In the genomic region with DNA sequence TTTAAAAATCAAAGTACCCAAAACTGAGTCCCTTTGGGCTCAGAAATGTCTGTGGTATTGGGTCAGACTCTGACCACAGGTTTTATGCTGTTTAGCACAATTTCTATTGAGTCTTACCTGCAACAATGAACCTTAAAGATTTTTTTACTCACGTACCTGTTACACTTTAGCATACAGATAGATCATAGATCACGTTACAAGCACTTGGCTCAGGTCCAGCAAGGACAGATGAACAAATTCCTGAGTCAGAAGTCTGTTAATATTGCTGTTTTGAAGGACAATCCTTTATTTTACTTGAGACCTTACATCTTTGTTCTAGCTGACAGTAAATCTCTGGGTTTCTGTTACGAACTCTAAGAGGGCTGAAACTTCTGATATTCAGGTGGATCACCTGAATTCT, we compare ENCODE assay signal across 1 cellular context.
TF ChIP-seq lines count a peak whose summit lies in the region.

No MANE protein-coding gene starts in this region.

TF ChIP-seq in WTC11, 78 proteins besides CTCF, POLR2A, EP300 and RAD21 (continued from another document):
- TF ChIP-seq, protein P1, sequence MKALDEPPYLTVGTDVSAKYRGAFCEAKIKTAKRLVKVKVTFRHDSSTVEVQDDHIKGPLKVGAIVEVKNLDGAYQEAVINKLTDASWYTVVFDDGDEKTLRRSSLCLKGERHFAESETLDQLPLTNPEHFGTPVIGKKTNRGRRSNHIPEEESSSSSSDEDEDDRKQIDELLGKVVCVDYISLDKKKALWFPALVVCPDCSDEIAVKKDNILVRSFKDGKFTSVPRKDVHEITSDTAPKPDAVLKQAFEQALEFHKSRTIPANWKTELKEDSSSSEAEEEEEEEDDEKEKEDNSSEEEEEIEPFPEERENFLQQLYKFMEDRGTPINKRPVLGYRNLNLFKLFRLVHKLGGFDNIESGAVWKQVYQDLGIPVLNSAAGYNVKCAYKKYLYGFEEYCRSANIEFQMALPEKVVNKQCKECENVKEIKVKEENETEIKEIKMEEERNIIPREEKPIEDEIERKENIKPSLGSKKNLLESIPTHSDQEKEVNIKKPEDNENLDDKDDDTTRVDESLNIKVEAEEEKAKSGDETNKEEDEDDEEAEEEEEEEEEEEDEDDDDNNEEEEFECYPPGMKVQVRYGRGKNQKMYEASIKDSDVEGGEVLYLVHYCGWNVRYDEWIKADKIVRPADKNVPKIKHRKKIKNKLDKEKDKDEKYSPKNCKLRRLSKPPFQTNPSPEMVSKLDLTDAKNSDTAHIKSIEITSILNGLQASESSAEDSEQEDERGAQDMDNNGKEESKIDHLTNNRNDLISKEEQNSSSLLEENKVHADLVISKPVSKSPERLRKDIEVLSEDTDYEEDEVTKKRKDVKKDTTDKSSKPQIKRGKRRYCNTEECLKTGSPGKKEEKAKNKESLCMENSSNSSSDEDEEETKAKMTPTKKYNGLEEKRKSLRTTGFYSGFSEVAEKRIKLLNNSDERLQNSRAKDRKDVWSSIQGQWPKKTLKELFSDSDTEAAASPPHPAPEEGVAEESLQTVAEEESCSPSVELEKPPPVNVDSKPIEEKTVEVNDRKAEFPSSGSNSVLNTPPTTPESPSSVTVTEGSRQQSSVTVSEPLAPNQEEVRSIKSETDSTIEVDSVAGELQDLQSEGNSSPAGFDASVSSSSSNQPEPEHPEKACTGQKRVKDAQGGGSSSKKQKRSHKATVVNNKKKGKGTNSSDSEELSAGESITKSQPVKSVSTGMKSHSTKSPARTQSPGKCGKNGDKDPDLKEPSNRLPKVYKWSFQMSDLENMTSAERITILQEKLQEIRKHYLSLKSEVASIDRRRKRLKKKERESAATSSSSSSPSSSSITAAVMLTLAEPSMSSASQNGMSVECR (CRISPR knock-in tag; IDR thresholded peaks at IDR 0.05; ENCODE audit: borderline replicate concordance), result no peak
- TF ChIP-seq NR2C2 (CRISPR knock-in tag; IDR thresholded peaks at IDR 0.05) (no peak), TP53 (CRISPR knock-in tag; IDR thresholded peaks at IDR 0.05) (no peak)
- TF ChIP-seq, protein P2, sequence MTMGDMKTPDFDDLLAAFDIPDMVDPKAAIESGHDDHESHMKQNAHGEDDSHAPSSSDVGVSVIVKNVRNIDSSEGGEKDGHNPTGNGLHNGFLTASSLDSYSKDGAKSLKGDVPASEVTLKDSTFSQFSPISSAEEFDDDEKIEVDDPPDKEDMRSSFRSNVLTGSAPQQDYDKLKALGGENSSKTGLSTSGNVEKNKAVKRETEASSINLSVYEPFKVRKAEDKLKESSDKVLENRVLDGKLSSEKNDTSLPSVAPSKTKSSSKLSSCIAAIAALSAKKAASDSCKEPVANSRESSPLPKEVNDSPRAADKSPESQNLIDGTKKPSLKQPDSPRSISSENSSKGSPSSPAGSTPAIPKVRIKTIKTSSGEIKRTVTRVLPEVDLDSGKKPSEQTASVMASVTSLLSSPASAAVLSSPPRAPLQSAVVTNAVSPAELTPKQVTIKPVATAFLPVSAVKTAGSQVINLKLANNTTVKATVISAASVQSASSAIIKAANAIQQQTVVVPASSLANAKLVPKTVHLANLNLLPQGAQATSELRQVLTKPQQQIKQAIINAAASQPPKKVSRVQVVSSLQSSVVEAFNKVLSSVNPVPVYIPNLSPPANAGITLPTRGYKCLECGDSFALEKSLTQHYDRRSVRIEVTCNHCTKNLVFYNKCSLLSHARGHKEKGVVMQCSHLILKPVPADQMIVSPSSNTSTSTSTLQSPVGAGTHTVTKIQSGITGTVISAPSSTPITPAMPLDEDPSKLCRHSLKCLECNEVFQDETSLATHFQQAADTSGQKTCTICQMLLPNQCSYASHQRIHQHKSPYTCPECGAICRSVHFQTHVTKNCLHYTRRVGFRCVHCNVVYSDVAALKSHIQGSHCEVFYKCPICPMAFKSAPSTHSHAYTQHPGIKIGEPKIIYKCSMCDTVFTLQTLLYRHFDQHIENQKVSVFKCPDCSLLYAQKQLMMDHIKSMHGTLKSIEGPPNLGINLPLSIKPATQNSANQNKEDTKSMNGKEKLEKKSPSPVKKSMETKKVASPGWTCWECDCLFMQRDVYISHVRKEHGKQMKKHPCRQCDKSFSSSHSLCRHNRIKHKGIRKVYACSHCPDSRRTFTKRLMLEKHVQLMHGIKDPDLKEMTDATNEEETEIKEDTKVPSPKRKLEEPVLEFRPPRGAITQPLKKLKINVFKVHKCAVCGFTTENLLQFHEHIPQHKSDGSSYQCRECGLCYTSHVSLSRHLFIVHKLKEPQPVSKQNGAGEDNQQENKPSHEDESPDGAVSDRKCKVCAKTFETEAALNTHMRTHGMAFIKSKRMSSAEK (CRISPR knock-in tag; IDR thresholded peaks at IDR 0.05; ENCODE audit: borderline replicate concordance), result no peak
